ENCODE assay signal across 17 cellular contexts in genomic region chr2:99608861-99609260, GRCh38.
DNase-seq lines count a peak whose midpoint lies in the region; ATAC-seq, FAIRE-seq and TF ChIP-seq lines count a peak whose summit lies in the region.
"Had no signal": no experiment of that assay in that cellular context is flagged by ENCODE, and none has a peak within 500 bp of the region (broad histone marks: within the 10 kb centered on the region; RNA-seq: fewer than 3 reads in every experiment).

No MANE protein-coding gene starts in this region.

- H3K4me3 ChIP-seq in OCI-LY1 (ENCODE audit: low read depth, low read length, poor library complexity, severe bottlenecking), result no peak overlapping the region
- H3K4me3 ChIP-seq: GM23248 had no signal

- H3K79me2 ChIP-seq in OCI-LY1 (ENCODE audit: insufficient read depth, low read length), result no peaks in the 10 kb centered on the region

- TF ChIP-seq CTCF in OCI-LY1 (IDR thresholded peaks at IDR 0.05; ENCODE audit: low read length), result no peak
- no peak for TF ChIP-seq CTCF in chondrocyte (IDR thresholded peaks at IDR 0.05)

- H3K36me3 Mint-ChIP-seq in chondrocyte (ENCODE audit: low read depth), result peaks cover 4% of the 10 kb centered on the region
- H3K36me3 Mint-ChIP-seq in stimulated activated memory B cell treated with anti-CD40 and anti-IgM and Interleukin-4, amounts not matched to agents 10 μg/mL and 1 μg/mL and 100 μg/mL, for 72 hours, result peaks cover 13% of the 10 kb centered on the region
- H3K36me3 Mint-ChIP-seq in activated T-helper 17 cell treated with anti-CD3 and anti-CD28 coated beads, Interleukin-2, amount 50 U/mL, for 72 hours (ENCODE audit: low read depth), result no peaks in the 10 kb centered on the region
- H3K36me3 Mint-ChIP-seq: CD4-positive, CD25-positive, alpha-beta regulatory T cell; CD8-positive, alpha-beta memory T cell had no signal

- H3K9ac ChIP-seq in OCI-LY1 (ENCODE audit: low read length), result no peak overlapping the region
- H3K9ac ChIP-seq: GM23248 had no signal

- no peaks in the 10 kb centered on the region; the same call in 1 of the 2 replicates for H3F3A ChIP-seq in OCI-LY1 (ENCODE audit: insufficient read depth, low read length)

- H3K27me3 Mint-ChIP-seq in chondrocyte (ENCODE audit: low read depth), result no peaks in the 10 kb centered on the region
- H3K27me3 Mint-ChIP-seq in stimulated activated memory B cell treated with anti-CD40 and anti-IgM and Interleukin-4, amounts not matched to agents 10 μg/mL and 1 μg/mL and 100 μg/mL, for 72 hours, result no peaks in the 10 kb centered on the region
- H3K27me3 Mint-ChIP-seq in activated T-helper 17 cell treated with anti-CD3 and anti-CD28 coated beads, Interleukin-2, amount 50 U/mL, for 72 hours, result no peaks in the 10 kb centered on the region

- ATAC-seq in stimulated activated memory B cell treated with anti-CD40 and anti-IgM and Interleukin-4, amounts not matched to agents 10 μg/mL and 1 μg/mL and 100 μg/mL, for 72 hours, result peak; percentile 16
- no peak for ATAC-seq in activated T-helper 17 cell treated with anti-CD3 and anti-CD28 coated beads, Interleukin-2, amount 50 U/mL, for 72 hours (replicated peaks)

- H3K27ac ChIP-seq in OCI-LY1 (ENCODE audit: low read depth, low read length, poor library complexity, severe bottlenecking), result peak overlapping the region; percentile 14
- H3K27ac ChIP-seq: GM23248, HL-60 had no signal

- DNase-seq in GM12891 (ENCODE audit: insufficient read length, low spot score) (no peak), chondrocyte (ENCODE audit: low spot score) (no peak), inferior parietal cortex (ENCODE audit: extremely low spot score) (no peak)
- no peak for DNase-seq in central memory CD4-positive, alpha-beta T cell
- DNase-seq: BE2C; CD4-positive, CD25-positive, alpha-beta regulatory T cell; CD8-positive, alpha-beta memory T cell; COR-L47; DMS 273 treated with DMSO at 0.1 percent for 48 hours; GDM1; GM23248; HCEC 1CT had no signal

- H2AFZ ChIP-seq in OCI-LY1 (ENCODE audit: low read length), result no peak overlapping the region
- H2AFZ ChIP-seq: GM23248 had no signal

- no peaks in the 10 kb centered on the region for H3K9me2 ChIP-seq in OCI-LY1 (ENCODE audit: low read depth, low read length)

- H3K27me3 ChIP-seq in OCI-LY1 (ENCODE audit: insufficient read depth, low read length), result no peaks in the 10 kb centered on the region
- H3K27me3 ChIP-seq: BE2C had no signal

- no peaks in the 10 kb centered on the region for H3K9me3 ChIP-seq in OCI-LY1 (ENCODE audit: low read length)
- H3K9me3 ChIP-seq: BE2C had no signal

- H3K36me3 ChIP-seq in OCI-LY1 (ENCODE audit: insufficient read depth, low read length), result no peaks in the 10 kb centered on the region
- H3K36me3 ChIP-seq: BE2C had no signal

- no peaks in the 10 kb centered on the region for H3K9me3 Mint-ChIP-seq in chondrocyte (ENCODE audit: low read depth)
- no peaks in the 10 kb centered on the region for H3K9me3 Mint-ChIP-seq in stimulated activated memory B cell treated with anti-CD40 and anti-IgM and Interleukin-4, amounts not matched to agents 10 μg/mL and 1 μg/mL and 100 μg/mL, for 72 hours
- H3K9me3 Mint-ChIP-seq in activated T-helper 17 cell treated with anti-CD3 and anti-CD28 coated beads, Interleukin-2, amount 50 U/mL, for 72 hours, result no peaks in the 10 kb centered on the region
- H3K9me3 Mint-ChIP-seq: CD8-positive, alpha-beta memory T cell had no signal

- no peak overlapping the region for H3K4me3 Mint-ChIP-seq in chondrocyte (ENCODE audit: unreplicated experiment)
- no peak overlapping the region for H3K4me3 Mint-ChIP-seq in stimulated activated memory B cell treated with anti-CD40 and anti-IgM and Interleukin-4, amounts not matched to agents 10 μg/mL and 1 μg/mL and 100 μg/mL, for 72 hours
- no peak overlapping the region for H3K4me3 Mint-ChIP-seq in activated T-helper 17 cell treated with anti-CD3 and anti-CD28 coated beads, Interleukin-2, amount 50 U/mL, for 72 hours
- H3K4me3 Mint-ChIP-seq: CD4-positive, CD25-positive, alpha-beta regulatory T cell; CD8-positive, alpha-beta memory T cell had no signal

- no peak overlapping the region for H3K4me2 ChIP-seq in OCI-LY1 (ENCODE audit: low read length)

- H3K4me1 ChIP-seq in OCI-LY1 (ENCODE audit: insufficient read depth, low read length, severe bottlenecking), result no peaks in the 10 kb centered on the region
- H3K4me1 ChIP-seq: BE2C had no signal

- peak overlapping the region; percentile 22 for H3K27ac Mint-ChIP-seq in chondrocyte (ENCODE audit: unreplicated experiment)
- peak overlapping the region; percentile 12 for H3K27ac Mint-ChIP-seq in stimulated activated memory B cell treated with anti-CD40 and anti-IgM and Interleukin-4, amounts not matched to agents 10 μg/mL and 1 μg/mL and 100 μg/mL, for 72 hours
- no peak overlapping the region for H3K27ac Mint-ChIP-seq in activated T-helper 17 cell treated with anti-CD3 and anti-CD28 coated beads, Interleukin-2, amount 50 U/mL, for 72 hours

- TF ChIP-seq POLR2A in GM12891 (IDR thresholded peaks at IDR 0.05; ENCODE audit: low read depth, low read length), result no peak

- H3K4me1 Mint-ChIP-seq in chondrocyte (ENCODE audit: low read depth), result peaks cover 65% of the 10 kb centered on the region
- H3K4me1 Mint-ChIP-seq in stimulated activated memory B cell treated with anti-CD40 and anti-IgM and Interleukin-4, amounts not matched to agents 10 μg/mL and 1 μg/mL and 100 μg/mL, for 72 hours, result peaks cover 38% of the 10 kb centered on the region
- H3K4me1 Mint-ChIP-seq in activated T-helper 17 cell treated with anti-CD3 and anti-CD28 coated beads, Interleukin-2, amount 50 U/mL, for 72 hours, result no peaks in the 10 kb centered on the region
- H3K4me1 Mint-ChIP-seq: CD8-positive, alpha-beta memory T cell had no signal

- no peaks in the 10 kb centered on the region for H4K20me1 ChIP-seq in OCI-LY1 (ENCODE audit: insufficient read depth, low read length)

- FAIRE-seq in GM12891 (lab: Jason Lieb, UNC), result no peak
- FAIRE-seq: H54 had no signal

TF ChIP-seq in GM12891, 5 proteins besides CTCF, POLR2A, EP300 and RAD21:
- TF ChIP-seq PAX5 (IDR thresholded peaks at IDR 0.05; ENCODE audit: insufficient read depth, low read length, severe bottlenecking) (no peak), POU2F2 (IDR thresholded peaks at IDR 0.05; ENCODE audit: low read depth, low read length) (no peak), TAF1 (IDR thresholded peaks at IDR 0.05; ENCODE audit: low read depth, low read length) (no peak), POLR2AphosphoS5 (IDR thresholded peaks at IDR 0.05; ENCODE audit: low read depth, low read length) (no peak), SPI1 (IDR thresholded peaks at IDR 0.05; ENCODE audit: low read depth, low read length) (peak; percentile 73)
